In genomic region chr20:36604952-36605308, GRCh38 we compare ENCODE assay signal across 8 cellular contexts. TPM values are rescaled to one million over a fixed set of nuclear protein-coding genes. Genes with fewer than 3 reads are reported as not detected.
A peak's percentile ranks its signal among the peaks of the same experiment; 100 is the strongest.
DNase-seq lines count a peak whose midpoint lies in the region; ATAC-seq, FAIRE-seq and TF ChIP-seq lines count a peak whose summit lies in the region.

No MANE protein-coding gene starts in this region.

- TF ChIP-seq POLR2A in NB4 (IDR thresholded peaks at IDR 0.05; ENCODE audit: extremely low read depth, insufficient read length), result no peak

- in situ Hi-C loops in ACHN (cut with HindIII; ENCODE audit: low pct_ligation_motif_present, low pct_unique_long_range_greater_than_20kb, low sequenced_read_pairs), result no loop called here

- CTCF ChIA-PET in HEK293 (lab: Yijun Ruan, JAX), result interaction anchor here (0.5 to 3.3 kb wide), 20 partner anchors 8 to 937 kb away, joined by 3 to 18 read pairs (median 5); no protein-coding TSS in a partner anchor

- H3K27ac ChIP-seq in HEK293 (ENCODE audit: extremely low read depth, low read depth, low read length) (no peak overlapping the region), foreskin keratinocyte (peak overlapping the region; percentile 46)

- H3K9me3 ChIP-seq in HEK293 (ENCODE audit: control insufficient read depth, insufficient read depth, low read depth, low read length), result no peaks in the 10 kb centered on the region

- H3K4me3 ChIP-seq in HEK293 (ENCODE audit: low read depth, low read length), result peak overlapping the region; percentile 29
- peak overlapping the region; percentile 76 for H3K4me3 ChIP-seq in NB4 (ENCODE audit: low read depth, low read length)
- peak overlapping the region; percentile 31 for H3K4me3 ChIP-seq in retinal pigment epithelial cell (ENCODE audit: low read length)

- H3K36me3 ChIP-seq in HEK293 (ENCODE audit: control insufficient read depth in 2 of 2, insufficient read depth in 1 of 2, low read length in 2 of 2), result peaks cover 15 to 26% of the 10 kb centered on the region in 2 experiments; a peak in 2 of 3 replicates

- peaks cover 2% of the 10 kb centered on the region for H3K27me3 ChIP-seq in foreskin keratinocyte

- TF ChIP-seq CTCF in HEK293 (tag by site-specific recombination; IDR thresholded peaks at IDR 0.05) (no peak), NB4 (IDR thresholded peaks at IDR 0.05; ENCODE audit: low read depth, low read length) (no peak), foreskin keratinocyte (conservative IDR thresholded peaks at IDR 0.05) (no peak), retinal pigment epithelial cell (conservative IDR thresholded peaks at IDR 0.05; ENCODE audit: low read depth, low read length) (no peak)

- H3K4me1 ChIP-seq in HEK293 (ENCODE audit: control insufficient read depth, insufficient read depth, low read length) (no peaks in the 10 kb centered on the region), foreskin keratinocyte (peaks cover 4% of the 10 kb centered on the region)

- no peak for ATAC-seq in foreskin keratinocyte

- DNase-seq in GM18507 (ENCODE audit: extremely low spot score, insufficient read length, low read depth), result peak; percentile 47
- DNase-seq in NB4 (ENCODE audit: low read depth), result peak; percentile 91
- DNase-seq in activated CD8-positive, alpha-beta memory T cell treated with anti-CD3 and anti-CD28 coated beads, Interleukin-2, amount 50 U/mL, for 48 hours, result peak; percentile 75
- no peak for DNase-seq in foreskin keratinocyte
- DNase-seq in retinal pigment epithelial cell (ENCODE audit: low read depth), result no peak
- no peak for DNase-seq in UCSD-AML1 (lab: John Stamatoyannopoulos, UW; ENCODE audit: unreplicated experiment)
- DNase-seq in ACHN, result no peak

- FAIRE-seq in GM18507 (lab: Jason Lieb, UNC), result no peak

- POLR2A ChIA-PET in HEK293 (lab: Yijun Ruan, JAX), result interaction anchor here (1.0 to 4.8 kb wide), 11 partner anchors 9 to 169 kb away, joined by 3 to 26 read pairs (median 5); partner anchors contain the start of genes DSN1 and TGIF2

TF ChIP-seq in HEK293, 187 proteins besides CTCF, POLR2A, EP300 and RAD21:
- TF ChIP-seq ZNF350 (tag by site-specific recombination; IDR thresholded peaks at IDR 0.05), result no peak
- no peak for TF ChIP-seq TCF7L2 (IDR thresholded peaks at IDR 0.05; ENCODE audit: borderline replicate concordance, low read depth, low read length)
- no peak for TF ChIP-seq ZNF274 (IDR thresholded peaks at IDR 0.05; ENCODE audit: low read length)
- no peak for TF ChIP-seq ZNF274 (tag by site-specific recombination; IDR thresholded peaks at IDR 0.05; ENCODE audit: borderline replicate concordance)
- no peak for TF ChIP-seq ZSCAN4 (tag by site-specific recombination; IDR thresholded peaks at IDR 0.05)
- no peak for TF ChIP-seq HOXC10 (CRISPR knock-in tag; IDR thresholded peaks at IDR 0.05)
- TF ChIP-seq ZNF529 (tag by site-specific recombination; IDR thresholded peaks at IDR 0.05; ENCODE audit: insufficient replicate concordance), result no peak
- peak; percentile 41; the same call in 1 of the 2 replicates for TF ChIP-seq ZNF600 (tag by site-specific recombination; IDR thresholded peaks at IDR 0.05)

RNA-seq across cellular contexts. Expression of gene RAB5IF, which starts 0.6 kb away (rescaled TPM):
- 109 and 111 TPM in 2 replicates for total RNA-seq in foreskin keratinocyte
- 137 and 147 TPM in 2 replicates for polyA plus RNA-seq in foreskin keratinocyte

RNA-seq across cellular contexts. Expression of gene TGIF2, which starts 31.5 kb away (rescaled TPM):
- total RNA-seq in foreskin keratinocyte, result 15.3 and 16.3 TPM in 2 replicates
- 9.6 and 11.0 TPM in 2 replicates for polyA plus RNA-seq in foreskin keratinocyte

RNA-seq across cellular contexts. Expression of gene SLA2, which starts 41.1 kb away (rescaled TPM):
- not detected in 2 replicates for total RNA-seq in foreskin keratinocyte
- 0.03 TPM in 1 of 2 replicates, not detected in the other for polyA plus RNA-seq in foreskin keratinocyte

Comparison
In these comparisons a context has a peak if more than half of its experiments do, and no peak if none do; other contexts are left out.
1. DNase-seq: peak in GM18507 (single experiment), NB4 (single experiment) and activated CD8-positive, alpha-beta memory T cell treated with anti-CD3 and anti-CD28 coated beads, Interleukin-2, amount 50 U/mL, for 48 hours (single experiment); none in foreskin keratinocyte (0 of 2), retinal pigment epithelial cell (single experiment), UCSD-AML1 (single experiment) and ACHN (single experiment).
2. Peak in every context shown above with its lines, with median percentiles within 50 percentile points of each other: H3K4me3 ChIP-seq.